1 cellular context compared by ENCODE assay signal in the genomic region with DNA sequence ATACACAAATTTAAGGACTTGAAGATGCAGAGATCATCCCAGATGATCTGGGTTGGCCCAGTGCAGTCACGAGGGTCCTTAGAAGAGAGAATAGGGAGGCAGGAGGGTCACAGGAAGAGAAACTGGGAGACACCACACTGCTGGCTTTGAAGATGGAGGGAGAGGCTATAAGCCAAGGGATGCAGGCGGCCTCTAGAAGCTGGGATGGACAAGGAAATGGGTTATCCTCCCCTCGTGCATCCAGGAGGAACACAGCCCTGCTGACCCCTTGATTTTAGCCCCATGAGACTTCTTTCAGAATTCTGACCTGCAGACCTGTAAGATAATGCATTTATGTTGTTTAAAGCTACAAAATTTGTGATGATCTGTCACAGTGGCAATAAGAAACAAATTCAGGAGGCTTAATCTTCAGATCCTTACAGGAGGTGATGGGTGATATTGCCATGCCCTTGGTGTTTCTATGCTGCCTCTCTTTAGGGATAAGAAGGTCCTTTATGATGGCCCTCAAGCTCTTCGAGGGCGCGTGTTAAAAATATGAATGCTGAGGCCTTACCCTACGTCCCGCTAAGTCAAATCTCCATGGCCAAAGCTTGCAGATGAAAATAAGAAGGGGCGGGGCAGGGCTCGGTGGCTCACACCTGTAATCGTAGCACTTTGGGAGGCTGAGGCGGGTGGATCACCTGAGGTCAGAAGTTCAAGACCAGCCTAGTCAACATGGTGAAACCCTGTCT.
TF ChIP-seq lines count a peak whose summit lies in the region.

No MANE protein-coding gene starts in this region.

TF ChIP-seq in GM23338, 12 proteins besides CTCF, POLR2A, EP300 and RAD21:
- TF ChIP-seq, protein P1, sequence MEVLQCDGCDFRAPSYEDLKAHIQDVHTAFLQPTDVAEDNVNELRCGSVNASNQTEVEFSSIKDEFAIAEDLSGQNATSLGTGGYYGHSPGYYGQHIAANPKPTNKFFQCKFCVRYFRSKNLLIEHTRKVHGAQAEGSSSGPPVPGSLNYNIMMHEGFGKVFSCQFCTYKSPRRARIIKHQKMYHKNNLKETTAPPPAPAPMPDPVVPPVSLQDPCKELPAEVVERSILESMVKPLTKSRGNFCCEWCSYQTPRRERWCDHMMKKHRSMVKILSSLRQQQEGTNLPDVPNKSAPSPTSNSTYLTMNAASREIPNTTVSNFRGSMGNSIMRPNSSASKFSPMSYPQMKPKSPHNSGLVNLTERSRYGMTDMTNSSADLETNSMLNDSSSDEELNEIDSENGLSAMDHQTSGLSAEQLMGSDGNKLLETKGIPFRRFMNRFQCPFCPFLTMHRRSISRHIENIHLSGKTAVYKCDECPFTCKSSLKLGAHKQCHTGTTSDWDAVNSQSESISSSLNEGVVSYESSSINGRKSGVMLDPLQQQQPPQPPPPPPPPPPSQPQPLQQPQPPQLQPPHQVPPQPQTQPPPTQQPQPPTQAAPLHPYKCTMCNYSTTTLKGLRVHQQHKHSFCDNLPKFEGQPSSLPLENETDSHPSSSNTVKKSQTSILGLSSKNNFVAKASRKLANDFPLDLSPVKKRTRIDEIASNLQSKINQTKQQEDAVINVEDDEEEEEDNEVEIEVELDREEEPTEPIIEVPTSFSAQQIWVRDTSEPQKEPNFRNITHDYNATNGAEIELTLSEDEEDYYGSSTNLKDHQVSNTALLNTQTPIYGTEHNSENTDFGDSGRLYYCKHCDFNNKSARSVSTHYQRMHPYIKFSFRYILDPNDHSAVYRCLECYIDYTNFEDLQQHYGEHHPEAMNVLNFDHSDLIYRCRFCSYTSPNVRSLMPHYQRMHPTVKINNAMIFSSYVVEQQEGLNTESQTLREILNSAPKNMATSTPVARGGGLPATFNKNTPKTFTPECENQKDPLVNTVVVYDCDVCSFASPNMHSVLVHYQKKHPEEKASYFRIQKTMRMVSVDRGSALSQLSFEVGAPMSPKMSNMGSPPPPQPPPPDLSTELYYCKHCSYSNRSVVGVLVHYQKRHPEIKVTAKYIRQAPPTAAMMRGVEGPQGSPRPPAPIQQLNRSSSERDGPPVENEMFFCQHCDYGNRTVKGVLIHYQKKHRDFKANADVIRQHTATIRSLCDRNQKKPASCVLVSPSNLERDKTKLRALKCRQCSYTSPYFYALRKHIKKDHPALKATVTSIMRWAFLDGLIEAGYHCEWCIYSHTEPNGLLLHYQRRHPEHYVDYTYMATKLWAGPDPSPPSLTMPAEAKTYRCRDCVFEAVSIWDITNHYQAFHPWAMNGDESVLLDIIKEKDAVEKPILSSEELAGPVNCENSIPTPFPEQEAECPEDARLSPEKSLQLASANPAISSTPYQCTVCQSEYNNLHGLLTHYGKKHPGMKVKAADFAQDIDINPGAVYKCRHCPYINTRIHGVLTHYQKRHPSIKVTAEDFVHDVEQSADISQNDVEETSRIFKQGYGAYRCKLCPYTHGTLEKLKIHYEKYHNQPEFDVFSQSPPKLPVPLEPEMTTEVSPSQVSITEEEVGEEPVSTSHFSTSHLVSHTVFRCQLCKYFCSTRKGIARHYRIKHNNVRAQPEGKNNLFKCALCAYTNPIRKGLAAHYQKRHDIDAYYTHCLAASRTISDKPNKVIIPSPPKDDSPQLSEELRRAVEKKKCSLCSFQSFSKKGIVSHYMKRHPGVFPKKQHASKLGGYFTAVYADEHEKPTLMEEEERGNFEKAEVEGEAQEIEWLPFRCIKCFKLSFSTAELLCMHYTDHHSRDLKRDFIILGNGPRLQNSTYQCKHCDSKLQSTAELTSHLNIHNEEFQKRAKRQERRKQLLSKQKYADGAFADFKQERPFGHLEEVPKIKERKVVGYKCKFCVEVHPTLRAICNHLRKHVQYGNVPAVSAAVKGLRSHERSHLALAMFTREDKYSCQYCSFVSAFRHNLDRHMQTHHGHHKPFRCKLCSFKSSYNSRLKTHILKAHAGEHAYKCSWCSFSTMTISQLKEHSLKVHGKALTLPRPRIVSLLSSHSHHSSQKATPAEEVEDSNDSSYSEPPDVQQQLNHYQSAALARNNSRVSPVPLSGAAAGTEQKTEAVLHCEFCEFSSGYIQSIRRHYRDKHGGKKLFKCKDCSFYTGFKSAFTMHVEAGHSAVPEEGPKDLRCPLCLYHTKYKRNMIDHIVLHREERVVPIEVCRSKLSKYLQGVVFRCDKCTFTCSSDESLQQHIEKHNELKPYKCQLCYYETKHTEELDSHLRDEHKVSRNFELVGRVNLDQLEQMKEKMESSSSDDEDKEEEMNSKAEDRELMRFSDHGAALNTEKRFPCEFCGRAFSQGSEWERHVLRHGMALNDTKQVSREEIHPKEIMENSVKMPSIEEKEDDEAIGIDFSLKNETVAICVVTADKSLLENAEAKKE (CRISPR knock-in tag; IDR thresholded peaks at IDR 0.05), result no peak
- TF ChIP-seq ZNF331 (CRISPR knock-in tag; IDR thresholded peaks at IDR 0.05; ENCODE audit: low read depth) (no peak), POLR2AphosphoS5 (IDR thresholded peaks at IDR 0.05; ENCODE audit: low read depth) (no peak), JUNB (IDR thresholded peaks at IDR 0.05; ENCODE audit: unreplicated experiment) (no peak), EZH2phosphoT487 (IDR thresholded peaks at IDR 0.05; ENCODE audit: unreplicated experiment) (no peak), CREB1 (CRISPR knock-in tag; IDR thresholded peaks at IDR 0.05; ENCODE audit: low read depth) (no peak), STAT1 (IDR thresholded peaks at IDR 0.05; ENCODE audit: unreplicated experiment) (no peak), NANOG (IDR thresholded peaks at IDR 0.05; ENCODE audit: borderline replicate concordance) (no peak), EZH2 (IDR thresholded peaks at IDR 0.05; ENCODE audit: low read depth, unreplicated experiment) (no peak)
- TF ChIP-seq, protein P2, sequence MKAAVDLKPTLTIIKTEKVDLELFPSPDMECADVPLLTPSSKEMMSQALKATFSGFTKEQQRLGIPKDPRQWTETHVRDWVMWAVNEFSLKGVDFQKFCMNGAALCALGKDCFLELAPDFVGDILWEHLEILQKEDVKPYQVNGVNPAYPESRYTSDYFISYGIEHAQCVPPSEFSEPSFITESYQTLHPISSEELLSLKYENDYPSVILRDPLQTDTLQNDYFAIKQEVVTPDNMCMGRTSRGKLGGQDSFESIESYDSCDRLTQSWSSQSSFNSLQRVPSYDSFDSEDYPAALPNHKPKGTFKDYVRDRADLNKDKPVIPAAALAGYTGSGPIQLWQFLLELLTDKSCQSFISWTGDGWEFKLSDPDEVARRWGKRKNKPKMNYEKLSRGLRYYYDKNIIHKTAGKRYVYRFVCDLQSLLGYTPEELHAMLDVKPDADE (IDR thresholded peaks at IDR 0.05), result no peak
- TF ChIP-seq, protein P3, sequence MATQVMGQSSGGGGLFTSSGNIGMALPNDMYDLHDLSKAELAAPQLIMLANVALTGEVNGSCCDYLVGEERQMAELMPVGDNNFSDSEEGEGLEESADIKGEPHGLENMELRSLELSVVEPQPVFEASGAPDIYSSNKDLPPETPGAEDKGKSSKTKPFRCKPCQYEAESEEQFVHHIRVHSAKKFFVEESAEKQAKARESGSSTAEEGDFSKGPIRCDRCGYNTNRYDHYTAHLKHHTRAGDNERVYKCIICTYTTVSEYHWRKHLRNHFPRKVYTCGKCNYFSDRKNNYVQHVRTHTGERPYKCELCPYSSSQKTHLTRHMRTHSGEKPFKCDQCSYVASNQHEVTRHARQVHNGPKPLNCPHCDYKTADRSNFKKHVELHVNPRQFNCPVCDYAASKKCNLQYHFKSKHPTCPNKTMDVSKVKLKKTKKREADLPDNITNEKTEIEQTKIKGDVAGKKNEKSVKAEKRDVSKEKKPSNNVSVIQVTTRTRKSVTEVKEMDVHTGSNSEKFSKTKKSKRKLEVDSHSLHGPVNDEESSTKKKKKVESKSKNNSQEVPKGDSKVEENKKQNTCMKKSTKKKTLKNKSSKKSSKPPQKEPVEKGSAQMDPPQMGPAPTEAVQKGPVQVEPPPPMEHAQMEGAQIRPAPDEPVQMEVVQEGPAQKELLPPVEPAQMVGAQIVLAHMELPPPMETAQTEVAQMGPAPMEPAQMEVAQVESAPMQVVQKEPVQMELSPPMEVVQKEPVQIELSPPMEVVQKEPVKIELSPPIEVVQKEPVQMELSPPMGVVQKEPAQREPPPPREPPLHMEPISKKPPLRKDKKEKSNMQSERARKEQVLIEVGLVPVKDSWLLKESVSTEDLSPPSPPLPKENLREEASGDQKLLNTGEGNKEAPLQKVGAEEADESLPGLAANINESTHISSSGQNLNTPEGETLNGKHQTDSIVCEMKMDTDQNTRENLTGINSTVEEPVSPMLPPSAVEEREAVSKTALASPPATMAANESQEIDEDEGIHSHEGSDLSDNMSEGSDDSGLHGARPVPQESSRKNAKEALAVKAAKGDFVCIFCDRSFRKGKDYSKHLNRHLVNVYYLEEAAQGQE (IDR thresholded peaks at IDR 0.05; ENCODE audit: unreplicated experiment), result no peak
